ENCODE assay signal across 9 cellular contexts in the genomic region with DNA sequence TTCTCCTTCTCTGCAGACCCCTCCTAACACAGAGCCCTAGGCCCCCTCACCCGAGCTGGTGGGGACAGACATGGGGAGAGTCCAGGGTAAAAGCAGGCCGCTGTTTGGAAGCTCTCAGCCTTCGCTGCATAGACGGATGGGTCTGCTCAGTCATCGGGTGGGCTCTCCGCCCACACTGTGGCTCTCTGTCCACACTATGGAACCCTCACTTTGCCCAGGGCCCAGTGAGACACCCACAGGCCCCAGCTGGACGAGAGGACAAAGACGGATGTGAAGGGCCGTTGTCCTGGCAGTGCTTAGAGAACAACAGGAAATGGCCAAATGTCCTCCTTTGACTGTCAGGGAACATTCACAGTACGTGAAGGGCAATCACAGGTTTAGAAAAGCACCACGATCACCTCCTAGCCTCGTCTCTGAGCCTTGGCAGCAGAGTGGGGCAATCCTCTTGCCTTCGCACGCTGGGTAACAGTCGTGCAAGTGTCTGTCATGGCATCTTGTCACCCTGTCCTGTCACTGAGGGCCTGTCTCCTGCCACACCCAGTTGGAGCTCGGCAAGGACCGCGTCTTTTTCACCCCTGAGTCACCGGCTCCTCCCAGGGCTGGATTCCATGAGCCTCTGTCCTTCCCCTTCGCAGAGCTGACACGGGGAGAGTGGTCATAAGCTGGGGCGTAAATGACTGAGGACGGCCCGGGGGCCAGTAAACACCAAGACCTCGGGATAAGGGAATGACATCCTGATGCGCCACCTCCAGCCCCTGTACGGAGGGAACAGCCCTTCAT.
DNase-seq lines count a peak whose midpoint lies in the region; ATAC-seq lines count a peak whose summit lies in the region.
"Had no signal": no experiment of that assay in that cellular context is flagged by ENCODE, and none has a peak within 500 bp of the region (broad histone marks: within the 10 kb centered on the region; RNA-seq: fewer than 3 reads in every experiment).

No MANE protein-coding gene starts in this region.

- H3K27ac Mint-ChIP-seq in stimulated activated naive CD8-positive, alpha-beta T cell treated with anti-CD3 and anti-CD28 coated beads, Interleukin-15, Interleukin-2, amounts not matched to agents 100 ng/mL and 50 ng/mL, for 24 hours: peak overlapping the region; percentile 61

- H3K36me3 Mint-ChIP-seq in stimulated activated naive CD8-positive, alpha-beta T cell treated with anti-CD3 and anti-CD28 coated beads, Interleukin-15, Interleukin-2, amounts not matched to agents 100 ng/mL and 50 ng/mL, for 24 hours (ENCODE audit: low read depth): no peaks in the 10 kb centered on the region
- H3K36me3 Mint-ChIP-seq: activated naive CD4-positive, alpha-beta T cell treated with anti-CD3 and anti-CD28 coated beads, Interleukin-2, amount 50 U/mL, for 24 hours had no signal

- ATAC-seq in left cardiac atrium: peak in 1 of 2 donors; percentile 64
- no peak for ATAC-seq in GM21360 (IDR thresholded peaks at IDR 0.05; ENCODE audit: unreplicated experiment)

- intact Hi-C loops in left cardiac atrium (cut with DNase I): no loop called here

- H3K4me3 Mint-ChIP-seq in stimulated activated naive CD8-positive, alpha-beta T cell treated with anti-CD3 and anti-CD28 coated beads, Interleukin-15, Interleukin-2, amounts not matched to agents 100 ng/mL and 50 ng/mL, for 24 hours: no peak overlapping the region
- H3K4me3 Mint-ChIP-seq: activated naive CD4-positive, alpha-beta T cell treated with anti-CD3 and anti-CD28 coated beads, Interleukin-2, amount 50 U/mL, for 24 hours had no signal

- H3K27me3 Mint-ChIP-seq in stimulated activated naive CD8-positive, alpha-beta T cell treated with anti-CD3 and anti-CD28 coated beads, Interleukin-15, Interleukin-2, amounts not matched to agents 100 ng/mL and 50 ng/mL, for 24 hours: no peaks in the 10 kb centered on the region
- H3K27me3 Mint-ChIP-seq: activated naive CD4-positive, alpha-beta T cell treated with anti-CD3 and anti-CD28 coated beads, Interleukin-2, amount 50 U/mL, for 24 hours had no signal

- DNase-seq in activated CD4-positive, alpha-beta T cell treated with anti-CD3 and anti-CD28 coated beads for 48 hours: peak; percentile 40
- no peak for DNase-seq in activated CD4-positive, alpha-beta T cell treated with anti-CD3 and anti-CD28 coated beads for 4 hours
- DNase-seq in RPMI7951 (ENCODE audit: low read depth) (peak; percentile 71), left cardiac atrium (peak; percentile 68), NCI-H2227 (lab: John Stamatoyannopoulos, UW; ENCODE audit: unreplicated experiment) (no peak), NCI-H1694 treated with DMSO at 0.1 percent for 48 hours (lab: John Stamatoyannopoulos, UW) (no peak)

- H3K9me3 Mint-ChIP-seq in stimulated activated naive CD8-positive, alpha-beta T cell treated with anti-CD3 and anti-CD28 coated beads, Interleukin-15, Interleukin-2, amounts not matched to agents 100 ng/mL and 50 ng/mL, for 24 hours: no peaks in the 10 kb centered on the region
- H3K9me3 Mint-ChIP-seq: activated naive CD4-positive, alpha-beta T cell treated with anti-CD3 and anti-CD28 coated beads, Interleukin-2, amount 50 U/mL, for 24 hours had no signal

- H3K4me1 Mint-ChIP-seq in stimulated activated naive CD8-positive, alpha-beta T cell treated with anti-CD3 and anti-CD28 coated beads, Interleukin-15, Interleukin-2, amounts not matched to agents 100 ng/mL and 50 ng/mL, for 24 hours (ENCODE audit: low read depth): peaks cover 42% of the 10 kb centered on the region

Comparison
In these comparisons a context has a peak if more than half of its experiments do, and no peak if none do; other contexts are left out.
1. DNase-seq: peak in activated CD4-positive, alpha-beta T cell treated with anti-CD3 and anti-CD28 coated beads for 48 hours (single experiment), RPMI7951 (single experiment) and left cardiac atrium (single experiment); none in activated CD4-positive, alpha-beta T cell treated with anti-CD3 and anti-CD28 coated beads for 4 hours (0 of 2), NCI-H2227 (single experiment) and NCI-H1694 treated with DMSO at 0.1 percent for 48 hours (single experiment).